Comparison of ENCODE assay signal across 14 cellular contexts in genomic region chr7:5206686-5207085, GRCh38. TPM values are rescaled to one million over a fixed set of nuclear protein-coding genes. Genes with fewer than 3 reads are reported as not detected.
A peak's percentile ranks its signal among the peaks of the same experiment; 100 is the strongest.
DNase-seq lines count a peak whose midpoint lies in the region; ATAC-seq and TF ChIP-seq lines count a peak whose summit lies in the region.
"Had no signal": no experiment of that assay in that cellular context is flagged by ENCODE, and none has a peak within 500 bp of the region (broad histone marks: within the 10 kb centered on the region; RNA-seq: fewer than 3 reads in every experiment).

No MANE protein-coding gene starts in this region.

- H3K36me3 Mint-ChIP-seq in activated naive CD8-positive, alpha-beta T cell = peaks cover 9% of the 10 kb centered on the region
- H3K36me3 Mint-ChIP-seq in activated naive CD8-positive, alpha-beta T cell treated with anti-CD3 and anti-CD28 coated beads for 36 hours = peaks cover 15% of the 10 kb centered on the region
- H3K36me3 Mint-ChIP-seq in T-helper 17 cell (ENCODE audit: low read depth) (peaks cover 12% of the 10 kb centered on the region), WTC11 (peaks cover 24% of the 10 kb centered on the region)
- peaks cover 4 to 94% (median 18%) of the 10 kb centered on the region in 3 donors for H3K36me3 Mint-ChIP-seq in naive thymus-derived CD8-positive, alpha-beta T cell

- no peaks in the 10 kb centered on the region for H3K27me3 Mint-ChIP-seq in activated naive CD8-positive, alpha-beta T cell
- H3K27me3 Mint-ChIP-seq in activated naive CD8-positive, alpha-beta T cell treated with anti-CD3 and anti-CD28 coated beads for 36 hours = no peaks in the 10 kb centered on the region
- H3K27me3 Mint-ChIP-seq in T-helper 17 cell (no peaks in the 10 kb centered on the region), WTC11 (ENCODE audit: low read depth) (no peaks in the 10 kb centered on the region)
- no peaks in the 10 kb centered on the region for H3K27me3 Mint-ChIP-seq in naive thymus-derived CD8-positive, alpha-beta T cell

- POLR2A ChIA-PET in naive thymus-derived CD8-positive, alpha-beta T cell (lab: Charles Lee) = no interaction called here
- POLR2A ChIA-PET in WTC11 (lab: Charles Lee) = no interaction called here

- TF ChIP-seq CTCF in WTC11 (IDR thresholded peaks at IDR 0.05) = no peak

- peaks cover 31% of the 10 kb centered on the region for H3K4me1 Mint-ChIP-seq in activated naive CD8-positive, alpha-beta T cell (ENCODE audit: low read depth)
- H3K4me1 Mint-ChIP-seq in activated naive CD8-positive, alpha-beta T cell treated with anti-CD3 and anti-CD28 coated beads for 36 hours = peaks cover 12% of the 10 kb centered on the region
- peaks cover 35% of the 10 kb centered on the region for H3K4me1 Mint-ChIP-seq in T-helper 17 cell
- peaks cover 23 to 51% (median 38%) of the 10 kb centered on the region in 4 donors for H3K4me1 Mint-ChIP-seq in naive thymus-derived CD8-positive, alpha-beta T cell
- no peaks in the 10 kb centered on the region for H3K4me1 Mint-ChIP-seq in WTC11

- CTCF ChIA-PET in WTC11 (lab: Charles Lee) = interaction anchor here (0.8 kb wide), 1 partner anchor 33 kb away, joined by 3 read pairs; no protein-coding TSS in a partner anchor

- no peak for DNase-seq in activated naive CD8-positive, alpha-beta T cell treated with anti-CD3 and anti-CD28 coated beads for 36 hours
- DNase-seq in T-helper 17 cell = no peak
- no peak for DNase-seq in naive thymus-derived CD8-positive, alpha-beta T cell
- no peak for DNase-seq in nucleus accumbens (lab: John Stamatoyannopoulos, UW)
- DNase-seq in WTC11 (ENCODE audit: low spot score) = no peak
- DNase-seq in SW480 (ENCODE audit: low spot score) = no peak
- DNase-seq: BE2C, KG1, NCI-H1436, NCI-H1930, NCI-H226, NCI-H524, SHP77 had no signal

- H3K9me3 Mint-ChIP-seq in activated naive CD8-positive, alpha-beta T cell (ENCODE audit: low read depth) = no peaks in the 10 kb centered on the region
- H3K9me3 Mint-ChIP-seq in activated naive CD8-positive, alpha-beta T cell treated with anti-CD3 and anti-CD28 coated beads for 36 hours = no peaks in the 10 kb centered on the region
- no peaks in the 10 kb centered on the region for H3K9me3 Mint-ChIP-seq in naive thymus-derived CD8-positive, alpha-beta T cell
- no peaks in the 10 kb centered on the region for H3K9me3 Mint-ChIP-seq in WTC11

- ATAC-seq in T-helper 17 cell (no peak), WTC11 (no peak)
- no peak for ATAC-seq in naive thymus-derived CD8-positive, alpha-beta T cell

- no peaks in the 10 kb centered on the region for H3K9me3 ChIP-seq in T-helper 17 cell (ENCODE audit: control insufficient read depth, low read length, poor library complexity, severe bottlenecking)
- H3K9me3 ChIP-seq: BE2C had no signal

- H3K27ac Mint-ChIP-seq in activated naive CD8-positive, alpha-beta T cell = peak overlapping the region; percentile 48
- no peak overlapping the region for H3K27ac Mint-ChIP-seq in activated naive CD8-positive, alpha-beta T cell treated with anti-CD3 and anti-CD28 coated beads for 36 hours
- H3K27ac Mint-ChIP-seq in T-helper 17 cell = peak overlapping the region; percentile 49
- H3K27ac Mint-ChIP-seq in naive thymus-derived CD8-positive, alpha-beta T cell = peak overlapping the region in 7 of 10 donors; percentile 23 to 90 (median 67)
- H3K27ac Mint-ChIP-seq in WTC11 = no peak overlapping the region

- no peak overlapping the region for H3K4me3 Mint-ChIP-seq in activated naive CD8-positive, alpha-beta T cell
- no peak overlapping the region for H3K4me3 Mint-ChIP-seq in activated naive CD8-positive, alpha-beta T cell treated with anti-CD3 and anti-CD28 coated beads for 36 hours
- H3K4me3 Mint-ChIP-seq in T-helper 17 cell (no peak overlapping the region), WTC11 (no peak overlapping the region)
- H3K4me3 Mint-ChIP-seq in naive thymus-derived CD8-positive, alpha-beta T cell = no peak overlapping the region

TF ChIP-seq in WTC11, 78 proteins besides CTCF, POLR2A, EP300 and RAD21:
- TF ChIP-seq GTF2I (CRISPR knock-in tag; conservative IDR thresholded peaks at IDR 0.05) (no peak), ATF1 (CRISPR knock-in tag; IDR thresholded peaks at IDR 0.05) (no peak), MLX (CRISPR knock-in tag; IDR thresholded peaks at IDR 0.05) (no peak), CBFB (CRISPR knock-in tag; IDR thresholded peaks at IDR 0.05; ENCODE audit: low read depth) (no peak), JUN (CRISPR knock-in tag; IDR thresholded peaks at IDR 0.05) (no peak), ZNF532 (CRISPR knock-in tag; IDR thresholded peaks at IDR 0.05; ENCODE audit: borderline replicate concordance) (no peak), CREB1 (CRISPR knock-in tag; IDR thresholded peaks at IDR 0.05) (no peak)

RNA-seq across cellular contexts. Expression of gene WIPI2, which starts 16.7 kb away (rescaled TPM):
- 10 to 100 TPM; 41.5 to 43.4 TPM for total RNA-seq in activated naive CD8-positive, alpha-beta T cell treated with anti-CD3 and anti-CD28 coated beads for 36 hours
- 100 to 1,000 TPM in 1 of 2 donors, 10 to 100 TPM in 1; 89.2 to 116 TPM for total RNA-seq in T-helper 17 cell
- 100 to 1,000 TPM; 106 to 109 TPM for total RNA-seq in naive thymus-derived CD8-positive, alpha-beta T cell
- polyA plus RNA-seq in naive thymus-derived CD8-positive, alpha-beta T cell = 10 to 100 TPM; 74.7 to 94.5 (median 89.9) TPM
- 61.3 to 63.7 TPM (median 61.7 TPM) in 3 replicates for total RNA-seq in WTC11 (2021)

Comparison
In these comparisons a context has a peak if more than half of its experiments do, and no peak if none do; other contexts are left out.
1. H3K27ac Mint-ChIP-seq: peak in activated naive CD8-positive, alpha-beta T cell (single experiment), T-helper 17 cell (single experiment) and naive thymus-derived CD8-positive, alpha-beta T cell (7 of 10); none in activated naive CD8-positive, alpha-beta T cell treated with anti-CD3 and anti-CD28 coated beads for 36 hours (single experiment) and WTC11 (single experiment).